ENCODE assay signal across 7 cellular contexts in the genomic region with DNA sequence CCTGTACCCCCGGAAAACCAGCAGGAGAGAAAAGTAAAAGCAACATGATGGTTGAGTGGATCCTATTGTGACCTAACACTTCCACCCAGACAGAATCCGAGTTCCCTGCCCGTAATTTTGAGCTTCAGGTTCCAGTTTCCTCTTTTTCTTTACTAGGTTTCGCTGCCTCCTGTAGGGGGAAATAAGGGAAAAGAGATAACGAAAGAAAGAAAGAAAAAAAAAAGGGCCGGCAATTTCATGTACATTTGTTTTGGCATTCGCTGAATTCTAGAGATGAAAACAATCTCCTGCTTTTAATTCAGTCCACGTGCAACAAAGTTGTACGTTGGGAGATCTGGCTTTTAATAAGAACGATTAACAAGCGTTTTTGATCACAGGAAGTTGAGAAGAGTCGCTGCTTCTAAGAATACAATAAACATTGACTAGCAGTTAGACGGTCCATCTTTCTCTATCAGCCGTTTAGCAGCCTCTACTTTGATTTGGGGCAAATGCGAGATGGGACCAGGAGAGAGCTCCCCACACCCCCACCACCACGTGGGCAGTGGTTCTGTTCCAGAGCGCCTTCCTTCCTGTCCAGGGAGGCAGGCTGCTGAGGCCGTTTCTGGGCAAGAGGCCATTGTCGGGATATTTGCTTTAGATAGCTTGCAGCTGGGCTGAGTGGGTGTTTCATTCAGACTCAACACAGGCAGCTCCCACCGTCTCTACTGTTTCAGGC.
DNase-seq lines count a peak whose midpoint lies in the region; ATAC-seq and TF ChIP-seq lines count a peak whose summit lies in the region.

No MANE protein-coding gene starts in this region.

- H3K9me3 ChIP-seq in SJSA1 (replicated peaks) (no peaks in the 10 kb centered on the region), mucosa of rectum (ENCODE audit: control insufficient read depth in 2 of 2, low read length in 2 of 2) (no peaks in the 10 kb centered on the region), upper lobe of left lung (no peaks in the 10 kb centered on the region)

- H3K9ac ChIP-seq in mucosa of rectum (ENCODE audit: low read depth in 1 of 2, low read length in 2 of 2): no peak overlapping the region

- H3K4me3 ChIP-seq in SJSA1 (no peak overlapping the region), dorsolateral prefrontal cortex (peak overlapping the region in 55 of 59 donors; percentile 6 to 63 (median 34)), mucosa of rectum (ENCODE audit: low read length in 2 of 2) (peak overlapping the region in 1 of 2 donors; percentile 51), upper lobe of left lung (peak overlapping the region in 3 of 4 donors; percentile 14 to 34 (median 30))

- no peaks in the 10 kb centered on the region for H3K27me3 ChIP-seq in SJSA1 (replicated peaks)
- peaks cover 0 to 51% (median 15%) of the 10 kb centered on the region in 45 donors for H3K27me3 ChIP-seq in dorsolateral prefrontal cortex
- no peaks in the 10 kb centered on the region for H3K27me3 ChIP-seq in mucosa of rectum (ENCODE audit: control insufficient read depth in 2 of 2, insufficient read depth in 2 of 2, low read length in 2 of 2)
- H3K27me3 ChIP-seq in upper lobe of left lung: no peaks in the 10 kb centered on the region

- 16 to 22% methylated on average over 18 to 20 of the region's 20 CpGs for WGBS in upper lobe of left lung, 2 donors

- peak; percentile 68 to 80 for ATAC-seq in upper lobe of left lung (ENCODE audit: low FRiP score in 2 of 2)
- no peak for ATAC-seq in HG03095 (IDR thresholded peaks at IDR 0.05; ENCODE audit: unreplicated experiment)

- DNase-seq in H4 (ENCODE audit: low spot score) (peak; percentile 26), SJSA1 (ENCODE audit: low read depth in 1 of 2, low spot score in 2 of 2) (peak; percentile 53 to 58), dorsolateral prefrontal cortex (peak in 7 of 10 donors; percentile 44 to 66 (median 56)), upper lobe of left lung (peak in 1 of 2 donors; percentile 58), NCI-H1048 (lab: John Stamatoyannopoulos, UW) (no peak)

- H3K4me1 ChIP-seq in SJSA1 (replicated peaks) (peaks cover 61% of the 10 kb centered on the region), mucosa of rectum (ENCODE audit: control insufficient read depth in 2 of 2, insufficient read depth in 2 of 2, low read length in 2 of 2) (peaks cover 2 to 10% of the 10 kb centered on the region in 2 donors), upper lobe of left lung (peaks cover 9 to 22% (median 12%) of the 10 kb centered on the region in 4 donors)

- H3K36me3 ChIP-seq in SJSA1: no peaks in the 10 kb centered on the region
- no peaks in the 10 kb centered on the region for H3K36me3 ChIP-seq in mucosa of rectum (ENCODE audit: control insufficient read depth in 2 of 2, insufficient read depth in 2 of 2, low read length in 2 of 2)
- no peaks in the 10 kb centered on the region for H3K36me3 ChIP-seq in upper lobe of left lung

- TF ChIP-seq POLR2A in upper lobe of left lung (IDR thresholded peaks at IDR 0.05): no peak

- TF ChIP-seq CTCF in dorsolateral prefrontal cortex (IDR thresholded peaks at IDR 0.05 in 54 of 56, conservative IDR thresholded peaks at IDR 0.05 in 2 of 56; ENCODE audit: low read depth in 1 of 56, partially characterized antibody in 56 of 56) (peak in 2 of 56 donors; percentile 5 to 9), upper lobe of left lung (IDR thresholded peaks at IDR 0.05) (peak in 2 of 6 experiments; percentile 4 to 13)

- H3K27ac ChIP-seq in SJSA1 (peak overlapping the region; percentile 72), dorsolateral prefrontal cortex (peak overlapping the region in 32 of 59 donors; percentile 3 to 73 (median 44)), mucosa of rectum (ENCODE audit: low read depth in 2 of 2, low read length in 2 of 2) (peak overlapping the region; percentile 19 to 59), upper lobe of left lung (peak overlapping the region; percentile 45 to 73 (median 61))

- no peak for TF ChIP-seq EP300 in upper lobe of left lung (IDR thresholded peaks at IDR 0.05)

- intact Hi-C loops in dorsolateral prefrontal cortex (cut with DNase I): no loop called here
